ENCODE assay signal across 22 cellular contexts in the genomic region with DNA sequence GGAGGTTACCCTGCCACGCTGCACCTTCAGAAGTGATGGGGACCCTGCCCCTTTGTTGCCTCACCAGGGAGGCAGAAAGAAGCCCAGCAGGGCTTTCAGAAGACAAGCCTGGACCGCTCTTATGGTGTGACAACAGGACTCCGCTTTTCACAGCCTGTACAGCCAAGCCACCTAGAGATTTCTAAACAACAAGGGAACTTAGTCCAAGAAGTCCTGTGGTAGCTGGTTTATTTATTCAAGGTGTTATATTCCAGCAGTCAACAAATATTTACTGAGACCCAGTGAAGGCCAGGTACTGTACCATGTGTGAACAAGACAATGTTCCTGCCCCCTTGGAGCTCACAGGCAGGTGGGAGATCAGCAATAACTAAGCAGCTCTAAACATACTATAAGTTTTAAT. TPM values are rescaled to one million over a fixed set of nuclear protein-coding genes. Genes with fewer than 3 reads are reported as not detected.
DNase-seq lines count a peak whose midpoint lies in the region; ATAC-seq and TF ChIP-seq lines count a peak whose summit lies in the region.
"Had no signal": no experiment of that assay in that cellular context is flagged by ENCODE, and none has a peak within 500 bp of the region (broad histone marks: within the 10 kb centered on the region; RNA-seq: fewer than 3 reads in every experiment).

No MANE protein-coding gene starts in this region.

- no peaks in the 10 kb centered on the region for H3K9me3 ChIP-seq in CD8-positive, alpha-beta memory T cell (ENCODE audit: low read length)
- H3K9me3 ChIP-seq in T-helper 17 cell (ENCODE audit: control insufficient read depth, low read length, poor library complexity, severe bottlenecking), result peaks cover 2% of the 10 kb centered on the region

- no peaks in the 10 kb centered on the region for H3K27me3 Mint-ChIP-seq in CD8-positive, alpha-beta memory T cell
- no peaks in the 10 kb centered on the region for H3K27me3 Mint-ChIP-seq in T-helper 17 cell
- H3K27me3 Mint-ChIP-seq in memory B cell, result no peaks in the 10 kb centered on the region

- H3K36me3 ChIP-seq in CD8-positive, alpha-beta memory T cell (ENCODE audit: insufficient read depth, low read length), result no peaks in the 10 kb centered on the region
- H3K36me3 ChIP-seq: brain microvascular endothelial cell, sigmoid colon, transverse colon had no signal

- H3K4me1 Mint-ChIP-seq in CD8-positive, alpha-beta memory T cell, result peaks cover 28 to 41% (median 32%) of the 10 kb centered on the region in 3 donors
- peaks cover 32% of the 10 kb centered on the region for H3K4me1 Mint-ChIP-seq in T-helper 17 cell
- peaks cover 46% of the 10 kb centered on the region for H3K4me1 Mint-ChIP-seq in memory B cell

- POLR2A ChIA-PET in CD8-positive, alpha-beta memory T cell (lab: Charles Lee), result no interaction called here

- H3K27me3 ChIP-seq in CD8-positive, alpha-beta memory T cell (ENCODE audit: insufficient read depth, low read length, poor library complexity, severe bottlenecking), result no peaks in the 10 kb centered on the region
- H3K27me3 ChIP-seq: brain microvascular endothelial cell, sigmoid colon, transverse colon had no signal

- H3K9me3 Mint-ChIP-seq in CD8-positive, alpha-beta memory T cell, result peaks cover 6 to 12% (median 10%) of the 10 kb centered on the region in 5 donors
- H3K9me3 Mint-ChIP-seq in memory B cell, result peaks cover 2% of the 10 kb centered on the region

- ATAC-seq in T-helper 17 cell, result no peak
- no peak for ATAC-seq in memory B cell (ENCODE audit: low read depth)

- H3K27ac ChIP-seq in CD8-positive, alpha-beta memory T cell (ENCODE audit: low read depth, low read length), result no peak overlapping the region
- H3K27ac ChIP-seq: brain microvascular endothelial cell, sigmoid colon, transverse colon had no signal

- no peak overlapping the region for H3K4me3 ChIP-seq in CD8-positive, alpha-beta memory T cell (ENCODE audit: low read length)
- no peak overlapping the region for H3K4me3 ChIP-seq in LNCaP clone FGC (ENCODE audit: low read depth, low read length)
- H3K4me3 ChIP-seq: lung, sigmoid colon, transverse colon had no signal

- no peak for DNase-seq in CD8-positive, alpha-beta memory T cell
- peak; percentile 37 for DNase-seq in LNCaP clone FGC (ENCODE audit: low read depth)
- DNase-seq in T-helper 17 cell, result no peak
- DNase-seq in memory B cell (ENCODE audit: low spot score in 2 of 2), result no peak
- DNase-seq in NCI-H2081 treated with DMSO at 0.1 percent for 48 hours (lab: John Stamatoyannopoulos, UW), result no peak
- no peak for DNase-seq in NCI-H446 (lab: John Stamatoyannopoulos, UW)
- no peak for DNase-seq in SIG-M5 treated with dmso at 0.1 percent for 504 hours (lab: John Stamatoyannopoulos, UW; ENCODE audit: unreplicated experiment)
- DNase-seq: activated CD4-positive, alpha-beta memory T cell treated with anti-CD3 and anti-CD28 coated beads, Interleukin-2, amount 10 ng/mL, durations not matched to agents 7 days and 5 days; activated CD4-positive, CD25-positive, alpha-beta regulatory T cell treated with anti-CD3 and anti-CD28 coated beads, Interleukin-2, amount 50 U/mL, for 72 hours; activated CD8-positive, alpha-beta memory T cell treated with anti-CD3 and anti-CD28 coated beads, Interleukin-2, amount 50 U/mL, for 4 hours; activated naive CD4-positive, alpha-beta T cell treated with Interleukin-2 at 50 U/mL for 16 hours; brain microvascular endothelial cell; GF-D8; hippocampal formation; NCI-H446 treated with DMSO at 0.1 percent for 48 hours; sigmoid colon; stimulated activated CD4-positive, alpha-beta T cell treated with anti-CD3 and anti-CD28 coated beads, Interleukin-4, amount 100 ng/mL, for 1 hour; transverse colon had no signal

- TF ChIP-seq CTCF in LNCaP clone FGC (IDR thresholded peaks at IDR 0.05; ENCODE audit: control insufficient read depth, extremely low read depth, insufficient read depth), result no peak

- CTCF ChIA-PET in CD8-positive, alpha-beta memory T cell (lab: Charles Lee), result interaction anchor here (1.0 to 1.6 kb wide), 3 partner anchors 14 to 78 kb away, joined by 3 to 4 read pairs (median 3); no protein-coding TSS in a partner anchor

- H3K4me3 Mint-ChIP-seq in CD8-positive, alpha-beta memory T cell, result no peak overlapping the region
- H3K4me3 Mint-ChIP-seq in T-helper 17 cell (no peak overlapping the region), memory B cell (peak overlapping the region; percentile 43)
- H3K4me3 Mint-ChIP-seq: activated CD4-positive, alpha-beta memory T cell treated with anti-CD3 and anti-CD28 coated beads, Interleukin-2, amount 10 ng/mL, durations not matched to agents 7 days and 5 days; nephron; T-helper 1 cell treated with Interleukin-12 subunit alpha and Interleukin-12 subunit beta and Interleukin-4 antibody, amounts not matched to agents 30 μg/mL and 1 μg/mL, for 36 hours had no signal

- H3K4me1 ChIP-seq in CD8-positive, alpha-beta memory T cell (ENCODE audit: insufficient read depth, low read length), result peaks cover 14% of the 10 kb centered on the region
- H3K4me1 ChIP-seq: sigmoid colon had no signal

- peaks cover 2 to 16% (median 9%) of the 10 kb centered on the region in 3 donors for H3K36me3 Mint-ChIP-seq in CD8-positive, alpha-beta memory T cell
- H3K36me3 Mint-ChIP-seq in T-helper 17 cell (ENCODE audit: low read depth), result peaks cover 2% of the 10 kb centered on the region
- H3K36me3 Mint-ChIP-seq in memory B cell, result peaks cover 5% of the 10 kb centered on the region

- H3K27ac Mint-ChIP-seq in CD8-positive, alpha-beta memory T cell, result peak overlapping the region in 5 of 8 donors; percentile 23 to 84 (median 67)
- H3K27ac Mint-ChIP-seq in T-helper 17 cell (peak overlapping the region; percentile 99), memory B cell (peak overlapping the region; percentile 84)
- H3K27ac Mint-ChIP-seq: activated CD4-positive, alpha-beta memory T cell treated with anti-CD3 and anti-CD28 coated beads, Interleukin-2, amount 10 ng/mL, durations not matched to agents 7 days and 5 days; nephron; T-helper 1 cell treated with Interleukin-12 subunit alpha and Interleukin-12 subunit beta and Interleukin-4 antibody, amounts not matched to agents 30 μg/mL and 1 μg/mL, for 36 hours had no signal

RNA-seq across cellular contexts. Expression of gene TMEM229B, which starts 4.0 kb away (rescaled TPM):
- 1 to 10 TPM; 3.2 to 4.4 TPM for total RNA-seq in CD8-positive, alpha-beta memory T cell
- polyA plus RNA-seq in CD8-positive, alpha-beta memory T cell, result 34.4 TPM
- 10 to 100 TPM; 12.7 to 15.2 TPM for total RNA-seq in T-helper 17 cell

RNA-seq across cellular contexts. Expression of gene PLEKHH1, which starts 40.6 kb away (rescaled TPM):
- under 1 TPM; 0.77 to 0.86 TPM for total RNA-seq in CD8-positive, alpha-beta memory T cell
- not detected for polyA plus RNA-seq in CD8-positive, alpha-beta memory T cell
- total RNA-seq in T-helper 17 cell, result under 1 TPM in 1 of 2 donors, not detected in 1; 0.12 TPM
- total RNA-seq: mononuclear cell had no signal
